ENCODE assay signal across 12 cellular contexts in genomic region chr22:38782402-38783094, GRCh38. TPM values are rescaled to one million over a fixed set of nuclear protein-coding genes. Genes with fewer than 3 reads are reported as not detected.
A peak's percentile ranks its signal among the peaks of the same experiment; 100 is the strongest.
DNase-seq lines count a peak whose midpoint lies in the region; ATAC-seq, FAIRE-seq and TF ChIP-seq lines count a peak whose summit lies in the region.
"Had no signal": no experiment of that assay in that cellular context is flagged by ENCODE, and none has a peak within 500 bp of the region (broad histone marks: within the 10 kb centered on the region; RNA-seq: fewer than 3 reads in every experiment).

No MANE protein-coding gene starts in this region.

- H3K4me3 ChIP-seq in mucosa of descending colon: no peak overlapping the region
- no peak overlapping the region for H3K4me3 ChIP-seq in small intestine (ENCODE audit: low read depth in 1 of 2, low read length in 2 of 2)

- FAIRE-seq in small intestine (lab: Jason Lieb, UNC): no peak
- FAIRE-seq in GM19239 (lab: Jason Lieb, UNC): no peak
- FAIRE-seq: G401.6 had no signal

- 74 to 88% (median 84%) methylated on average over 13 of the region's 13 CpGs for WGBS in small intestine, 3 donors

- H3K4me1 ChIP-seq in mucosa of descending colon (ENCODE audit: low read depth) (no peaks in the 10 kb centered on the region), small intestine (ENCODE audit: control insufficient read depth in 2 of 2, insufficient read depth in 1 of 2, low read depth in 1 of 2, low read length in 1 of 2) (no peaks in the 10 kb centered on the region)

- TF ChIP-seq CTCF in brain (conservative IDR thresholded peaks at IDR 0.05): no peak
- no peak for TF ChIP-seq CTCF in mucosa of descending colon (IDR thresholded peaks at IDR 0.05)

- no peak overlapping the region for H3K27ac ChIP-seq in small intestine (ENCODE audit: low read depth in 1 of 2, low read length in 1 of 2)

- H3K9me3 Mint-ChIP-seq in brain: no peaks in the 10 kb centered on the region
- H3K9me3 Mint-ChIP-seq: activated naive CD8-positive, alpha-beta T cell treated with anti-CD3 and anti-CD28 coated beads for 36 hours had no signal

- ATAC-seq in mucosa of descending colon: peak; percentile 16
- ATAC-seq: activated CD4-positive, CD25-positive, alpha-beta regulatory T cell treated with anti-CD3 and anti-CD28 coated beads, Interleukin-2, amount 50 U/mL, for 24 hours had no signal

- peaks cover 2% of the 10 kb centered on the region for H3K27me3 Mint-ChIP-seq in brain
- H3K27me3 Mint-ChIP-seq: activated naive CD8-positive, alpha-beta T cell treated with anti-CD3 and anti-CD28 coated beads for 36 hours had no signal

- H3K27me3 ChIP-seq in small intestine (ENCODE audit: control insufficient read depth in 2 of 2, insufficient read depth in 2 of 2, low read length in 2 of 2): no peaks in the 10 kb centered on the region

- peak; percentile 18 for DNase-seq in ELF-1 (ENCODE audit: low read depth, low spot score)
- DNase-seq in MV-4-11 (lab: John Stamatoyannopoulos, UW): peak; percentile 36
- no peak for DNase-seq in mucosa of descending colon
- DNase-seq in small intestine: no peak
- DNase-seq in pons (ENCODE audit: low spot score): no peak
- DNase-seq in GM19239 (ENCODE audit: insufficient read length, low spot score): no peak
- DNase-seq in Ammon's horn (ENCODE audit: low spot score): no peak
- DNase-seq: activated naive CD8-positive, alpha-beta T cell treated with anti-CD3 and anti-CD28 coated beads for 36 hours; foreskin melanocyte had no signal

- peaks cover 53% of the 10 kb centered on the region for H3K4me1 Mint-ChIP-seq in brain
- H3K4me1 Mint-ChIP-seq: activated naive CD8-positive, alpha-beta T cell treated with anti-CD3 and anti-CD28 coated beads for 36 hours had no signal

- peak overlapping the region; percentile 48 to 96 (median 94) for H3K27ac Mint-ChIP-seq in brain
- H3K27ac Mint-ChIP-seq: activated naive CD8-positive, alpha-beta T cell treated with anti-CD3 and anti-CD28 coated beads for 36 hours had no signal

- H3K36me3 ChIP-seq in mucosa of descending colon (ENCODE audit: low read depth) (no peaks in the 10 kb centered on the region), small intestine (ENCODE audit: control insufficient read depth in 2 of 2, insufficient read depth in 2 of 2, low read length in 2 of 2) (no peaks in the 10 kb centered on the region)

- H3K36me3 Mint-ChIP-seq in brain: peaks cover 33% of the 10 kb centered on the region
- H3K36me3 Mint-ChIP-seq: activated naive CD8-positive, alpha-beta T cell treated with anti-CD3 and anti-CD28 coated beads for 36 hours had no signal

- H3K9me3 ChIP-seq in mucosa of descending colon (no peaks in the 10 kb centered on the region), small intestine (ENCODE audit: control insufficient read depth, low read depth) (no peaks in the 10 kb centered on the region)

- intact Hi-C loops in mucosa of descending colon (cut with DNase I, micrococcal nuclease): no loop called here

- no peak overlapping the region for H3K4me3 Mint-ChIP-seq in brain
- H3K4me3 Mint-ChIP-seq: activated naive CD8-positive, alpha-beta T cell treated with anti-CD3 and anti-CD28 coated beads for 36 hours had no signal

RNA-seq across cellular contexts. Expression of gene DNAL4, which starts 11.4 kb away (rescaled TPM):
- polyA plus RNA-seq in brain (ENCODE audit: insufficient read depth, low read depth, low replicate concordance): 61.4 TPM
- total RNA-seq in mucosa of descending colon: 10 to 100 TPM; 14.7 to 17.6 (median 16.1) TPM
- 10 to 100 TPM in 1 of 3 donors, 1 to 10 TPM in 2; 9.2 to 17.4 (median 9.2) TPM for polyA plus RNA-seq in small intestine

RNA-seq across cellular contexts. Expression of gene SUN2, which starts 26.8 kb away (rescaled TPM):
- 251 TPM for polyA plus RNA-seq in brain (ENCODE audit: insufficient read depth, low read depth, low replicate concordance)
- 100 to 1,000 TPM; 130 to 235 (median 181) TPM for total RNA-seq in mucosa of descending colon
- polyA plus RNA-seq in small intestine: 10 to 100 TPM; 19.0 to 94.2 (median 32.7) TPM

Comparison
In these comparisons a context has a peak if more than half of its experiments do, and no peak if none do; other contexts are left out.
1. DNase-seq: peak in ELF-1 (single experiment) and MV-4-11 (single experiment); none in mucosa of descending colon (0 of 3), small intestine (single experiment), pons (single experiment), GM19239 (single experiment) and Ammon's horn (single experiment).